Comparison of ENCODE assay signal across 10 cellular contexts in genomic region chr2:1591978-1592907, GRCh38.
A peak's percentile ranks its signal among the peaks of the same experiment; 100 is the strongest.
DNase-seq lines count a peak whose midpoint lies in the region; ATAC-seq lines count a peak whose summit lies in the region.
"Had no signal": no experiment of that assay in that cellular context is flagged by ENCODE, and none has a peak within 500 bp of the region (broad histone marks: within the 10 kb centered on the region; RNA-seq: fewer than 3 reads in every experiment).

No MANE protein-coding gene starts in this region.

- H3K27ac ChIP-seq in mesenchymal stem cell (ENCODE audit: low read length, poor library complexity, severe bottlenecking) = peak overlapping the region; percentile 31
- H3K27ac ChIP-seq: neutrophil had no signal

- peak; percentile 83 for ATAC-seq in esophagus mucosa
- no peak for ATAC-seq in GM21529 (IDR thresholded peaks at IDR 0.05; ENCODE audit: unreplicated experiment)
- ATAC-seq in HG03175 (IDR thresholded peaks at IDR 0.05; ENCODE audit: unreplicated experiment) = no peak
- no peak for ATAC-seq in HG02973 (IDR thresholded peaks at IDR 0.05; ENCODE audit: unreplicated experiment)
- no peak for ATAC-seq in GM18517 (IDR thresholded peaks at IDR 0.05; ENCODE audit: unreplicated experiment)

- H3K14ac ChIP-seq in mesenchymal stem cell (ENCODE audit: low read length in 2 of 2) = no peak overlapping the region

- no peak overlapping the region for H2AK5ac ChIP-seq in mesenchymal stem cell (ENCODE audit: low read length, severe bottlenecking)

- 32% methylated on average over 23 of the region's 28 CpGs for WGBS in mesenchymal stem cell

- H4K8ac ChIP-seq in mesenchymal stem cell (ENCODE audit: low read length) = no peak overlapping the region

- H3K79me1 ChIP-seq in mesenchymal stem cell (replicated peaks; ENCODE audit: low read length, poor library complexity, severe bottlenecking) = no peaks in the 10 kb centered on the region

- no peak overlapping the region for H4K91ac ChIP-seq in mesenchymal stem cell (ENCODE audit: low read length)

- H3K36me3 ChIP-seq in mesenchymal stem cell (ENCODE audit: control insufficient read depth in 1 of 2, insufficient read depth in 2 of 2, low read depth in 1 of 2, low read length in 2 of 2) = no peaks in the 10 kb centered on the region
- H3K36me3 ChIP-seq: neutrophil had no signal

- H2AFZ ChIP-seq in mesenchymal stem cell (ENCODE audit: low read depth, low read length) = no peak overlapping the region

- H3K23ac ChIP-seq in mesenchymal stem cell (ENCODE audit: low read length in 2 of 2) = no peak overlapping the region

- DNase-seq in activated CD8-positive, alpha-beta memory T cell treated with anti-CD3 and anti-CD28 coated beads for 24 hours = peak; percentile 46
- DNase-seq in activated CD8-positive, alpha-beta memory T cell treated with anti-CD3 and anti-CD28 coated beads, Interleukin-2, amount 50 U/mL, for 4 hours = no peak
- peak; percentile 79 for DNase-seq in mesenchymal stem cell
- DNase-seq: CD4-positive, CD25-positive, alpha-beta regulatory T cell had no signal

- H3K9ac ChIP-seq in mesenchymal stem cell (ENCODE audit: low read length) = peak overlapping the region; percentile 17

- H3K4me3 ChIP-seq in mesenchymal stem cell (ENCODE audit: insufficient read depth in 1 of 2, low read depth in 1 of 2, low read length in 2 of 2) = no peak overlapping the region

- no peaks in the 10 kb centered on the region for H3K9me3 ChIP-seq in mesenchymal stem cell (ENCODE audit: control insufficient read depth, low read length)
- H3K9me3 ChIP-seq: neutrophil had no signal

- no peak overlapping the region for H2BK5ac ChIP-seq in mesenchymal stem cell (ENCODE audit: low read depth, low read length, poor library complexity, severe bottlenecking)

- peak overlapping the region in 1 of 2 experiments; percentile 26 for H2BK12ac ChIP-seq in mesenchymal stem cell (ENCODE audit: low read length in 2 of 2)

- no peak overlapping the region for H2BK120ac ChIP-seq in mesenchymal stem cell (ENCODE audit: low read depth, low read length)

- H3K4me1 ChIP-seq in mesenchymal stem cell (ENCODE audit: control insufficient read depth, insufficient read depth, low read depth, low read length) = peaks cover 55% of the 10 kb centered on the region

- peaks cover 0 to 48% of the 10 kb centered on the region in 2 experiments for H3K27me3 ChIP-seq in mesenchymal stem cell (ENCODE audit: control insufficient read depth in 1 of 2, insufficient read depth in 1 of 2, low read length in 2 of 2)

- H2BK15ac ChIP-seq in mesenchymal stem cell (ENCODE audit: low read depth, poor library complexity, severe bottlenecking) = no peak overlapping the region

- no peak overlapping the region for H3K18ac ChIP-seq in mesenchymal stem cell (ENCODE audit: low read depth in 1 of 2, low read length in 2 of 2)

- peak overlapping the region; percentile 6 for H3K4me2 ChIP-seq in mesenchymal stem cell (ENCODE audit: low read length, poor library complexity, severe bottlenecking)

- H3K4ac ChIP-seq in mesenchymal stem cell (ENCODE audit: low read depth in 1 of 2, low read length in 2 of 2) = no peak overlapping the region
